Comparison of ENCODE assay signal across 7 cellular contexts in genomic region chr3:174146008-174146407, GRCh38.
"Had no signal": no experiment of that assay in that cellular context is flagged by ENCODE, and none has a peak within 500 bp of the region (broad histone marks: within the 10 kb centered on the region; RNA-seq: fewer than 3 reads in every experiment).

No MANE protein-coding gene starts in this region.

- ATAC-seq: HepG2, K562 had no signal

- H3K9ac ChIP-seq: KMS-11 had no signal

- DNase-seq: IMR-90, KBM-7, KG1 had no signal

- H3K27ac ChIP-seq: HL-60, KMS-11 had no signal

- H3K4me3 ChIP-seq: K562 had no signal
